ENCODE assay signal across 12 cellular contexts in the genomic region with DNA sequence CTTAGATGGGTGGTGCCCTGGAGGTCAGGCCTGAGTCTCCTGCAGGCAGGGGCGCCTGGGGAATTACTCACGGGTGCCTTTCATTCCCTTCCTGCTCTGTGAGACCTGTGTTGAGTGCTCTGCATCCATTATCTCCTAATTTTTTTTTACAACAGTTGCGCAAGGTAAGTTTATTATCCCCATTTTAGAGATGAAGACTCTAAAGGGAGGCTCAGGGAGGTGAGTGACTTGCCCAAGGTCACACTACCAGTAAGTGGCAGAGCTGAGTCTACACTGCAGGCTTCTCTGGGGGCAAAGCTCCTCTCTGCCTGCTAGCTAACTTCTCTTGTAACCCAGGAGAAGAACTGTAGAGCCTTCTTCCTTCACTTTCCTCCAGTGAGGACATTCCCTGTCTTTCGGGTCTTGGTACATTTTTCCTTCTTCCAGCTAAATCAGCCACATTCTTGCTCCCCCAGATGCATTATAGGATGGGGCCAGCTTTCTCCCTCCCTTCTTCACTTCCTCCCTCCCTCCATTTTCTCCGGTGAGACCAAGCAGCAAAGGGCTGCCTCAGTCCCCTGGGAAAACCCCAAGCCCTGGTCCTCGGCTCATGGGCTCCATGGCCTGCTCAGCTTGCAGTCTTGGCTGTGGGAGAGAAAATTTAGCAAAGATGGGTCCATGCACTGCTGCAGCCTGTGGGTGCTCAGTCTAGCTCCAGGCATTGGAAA. TPM values are rescaled to one million over a fixed set of nuclear protein-coding genes. Genes with fewer than 3 reads are reported as not detected.
DNase-seq lines count a peak whose midpoint lies in the region; ATAC-seq and TF ChIP-seq lines count a peak whose summit lies in the region.
"Had no signal": no experiment of that assay in that cellular context is flagged by ENCODE, and none has a peak within 500 bp of the region (broad histone marks: within the 10 kb centered on the region; RNA-seq: fewer than 3 reads in every experiment).

No MANE protein-coding gene starts in this region.

- no peak overlapping the region for H2BK120ac ChIP-seq in mesenchymal stem cell (ENCODE audit: low read depth, low read length)

- H3K36me3 ChIP-seq in HUES48 (ENCODE audit: control insufficient read depth, insufficient read depth, low read length) = no peaks in the 10 kb centered on the region
- H3K36me3 ChIP-seq in mesenchymal stem cell (ENCODE audit: control insufficient read depth in 1 of 2, insufficient read depth in 2 of 2, low read depth in 1 of 2, low read length in 2 of 2) = peaks cover 0 to 26% of the 10 kb centered on the region in 2 experiments
- H3K36me3 ChIP-seq in suprapubic skin = no peaks in the 10 kb centered on the region

- no peak overlapping the region for H3K14ac ChIP-seq in mesenchymal stem cell (ENCODE audit: low read length in 2 of 2)

- H3K27ac ChIP-seq in C4-2B (peak overlapping the region; percentile 94), HUES48 (ENCODE audit: low read depth, low read length) (peak overlapping the region; percentile 88), mesenchymal stem cell (ENCODE audit: low read length, poor library complexity, severe bottlenecking) (peak overlapping the region; percentile 81), suprapubic skin (no peak overlapping the region)

- no peak overlapping the region for H4K91ac ChIP-seq in mesenchymal stem cell (ENCODE audit: low read length)

- H3K4me2 ChIP-seq in mesenchymal stem cell (ENCODE audit: low read length, poor library complexity, severe bottlenecking) = no peak overlapping the region

- no peak overlapping the region for H3K23ac ChIP-seq in mesenchymal stem cell (ENCODE audit: low read length in 2 of 2)

- WGBS in mesenchymal stem cell = 76% methylated on average over 6 of the region's 6 CpGs
- 74% methylated on average over 6 of the region's 6 CpGs for WGBS in suprapubic skin

- no peak for TF ChIP-seq CTCF in C4-2B (conservative IDR thresholded peaks at IDR 0.05)
- TF ChIP-seq CTCF in suprapubic skin (IDR thresholded peaks at IDR 0.05) = no peak

- H3K4ac ChIP-seq in mesenchymal stem cell (ENCODE audit: low read depth in 1 of 2, low read length in 2 of 2) = no peak overlapping the region

- H3K9me3 ChIP-seq in HUES48 (ENCODE audit: control insufficient read depth, insufficient read depth, low read length) (no peaks in the 10 kb centered on the region), mesenchymal stem cell (ENCODE audit: control insufficient read depth, low read length) (no peaks in the 10 kb centered on the region), suprapubic skin (no peaks in the 10 kb centered on the region)

- H3K9ac ChIP-seq in HUES48 (ENCODE audit: low read depth, low read length) (peak overlapping the region; percentile 67; the same call in 1 of the 2 replicates), mesenchymal stem cell (ENCODE audit: low read length) (no peak overlapping the region)

- TF ChIP-seq POLR2A in suprapubic skin (IDR thresholded peaks at IDR 0.05) = no peak

- ATAC-seq in activated naive CD4-positive, alpha-beta T cell treated with anti-CD3 and anti-CD28 coated beads, Interleukin-2, amount 50 U/mL, for 72 hours = no peak
- ATAC-seq in GM21526 (IDR thresholded peaks at IDR 0.05; ENCODE audit: low FRiP score, unreplicated experiment) (no peak), HG03108 (IDR thresholded peaks at IDR 0.05; ENCODE audit: unreplicated experiment) (no peak)

- no peak overlapping the region for H3K18ac ChIP-seq in mesenchymal stem cell (ENCODE audit: low read depth in 1 of 2, low read length in 2 of 2)

- H3K27me3 ChIP-seq in HUES48 (ENCODE audit: control insufficient read depth, insufficient read depth, low read length) (peaks cover 26% of the 10 kb centered on the region), mesenchymal stem cell (ENCODE audit: control insufficient read depth in 1 of 2, insufficient read depth in 1 of 2, low read length in 2 of 2) (peaks cover 0 to 10% of the 10 kb centered on the region in 2 experiments), suprapubic skin (no peaks in the 10 kb centered on the region)

- H3K79me1 ChIP-seq in mesenchymal stem cell (replicated peaks; ENCODE audit: low read length, poor library complexity, severe bottlenecking) = peaks cover 15% of the 10 kb centered on the region

- H2BK12ac ChIP-seq in mesenchymal stem cell (ENCODE audit: low read length in 2 of 2) = no peak overlapping the region

- no peak overlapping the region for H2AK5ac ChIP-seq in mesenchymal stem cell (ENCODE audit: low read length, severe bottlenecking)

- no peak overlapping the region for H2AFZ ChIP-seq in mesenchymal stem cell (ENCODE audit: low read depth, low read length)

- H3K4me3 ChIP-seq in HUES48 (ENCODE audit: low read depth, low read length) (peak overlapping the region; percentile 57; the same call in 1 of the 2 replicates), mesenchymal stem cell (ENCODE audit: insufficient read depth in 1 of 2, low read depth in 1 of 2, low read length in 2 of 2) (peak overlapping the region in 1 of 2 experiments; percentile 66), suprapubic skin (no peak overlapping the region)

- H4K8ac ChIP-seq in mesenchymal stem cell (ENCODE audit: low read length) = no peak overlapping the region

- no peak overlapping the region for H2BK5ac ChIP-seq in mesenchymal stem cell (ENCODE audit: low read depth, low read length, poor library complexity, severe bottlenecking)

- peaks cover 26% of the 10 kb centered on the region for H3K4me1 ChIP-seq in HUES48 (ENCODE audit: control insufficient read depth, insufficient read depth, low read length)
- H3K4me1 ChIP-seq in mesenchymal stem cell (ENCODE audit: control insufficient read depth, insufficient read depth, low read depth, low read length) = peaks cover 31% of the 10 kb centered on the region
- H3K4me1 ChIP-seq in suprapubic skin = peaks cover 80% of the 10 kb centered on the region

- H3K36me3 Mint-ChIP-seq in activated naive CD4-positive, alpha-beta T cell treated with anti-CD3 and anti-CD28 coated beads, Interleukin-2, amount 50 U/mL, for 72 hours = no peaks in the 10 kb centered on the region

- peak overlapping the region; percentile 84 to 95 for H3K27ac Mint-ChIP-seq in activated naive CD4-positive, alpha-beta T cell treated with anti-CD3 and anti-CD28 coated beads, Interleukin-2, amount 50 U/mL, for 72 hours

- DNase-seq in activated naive CD4-positive, alpha-beta T cell treated with anti-CD3 and anti-CD28 coated beads, Interleukin-2, amount 50 U/mL, for 72 hours (ENCODE audit: low spot score in 2 of 2) = no peak
- DNase-seq in mesenchymal stem cell (no peak), foreskin melanocyte (no peak), suprapubic skin (ENCODE audit: low spot score in 2 of 2) (no peak)
- DNase-seq: DND-41, NCI-H2107 had no signal

- H2BK15ac ChIP-seq in mesenchymal stem cell (ENCODE audit: low read depth, poor library complexity, severe bottlenecking) = peak overlapping the region; percentile 13

- no peaks in the 10 kb centered on the region for H3K9me3 Mint-ChIP-seq in activated naive CD4-positive, alpha-beta T cell treated with anti-CD3 and anti-CD28 coated beads, Interleukin-2, amount 50 U/mL, for 72 hours

- TF ChIP-seq EP300 in suprapubic skin (IDR thresholded peaks at IDR 0.05) = no peak

RNA-seq across cellular contexts. Expression of gene PRR7, which starts 1.8 kb away (rescaled TPM):
- 10 to 100 TPM in 1 of 2 donors, 1 to 10 TPM in 1; 4.1 to 11.4 TPM for total RNA-seq in activated naive CD4-positive, alpha-beta T cell treated with anti-CD3 and anti-CD28 coated beads, Interleukin-2, amount 50 U/mL, for 72 hours
- 8.6 TPM for polyA plus RNA-seq in mesenchymal stem cell (2013, experiment 1 of 2)
- 7.8 TPM for polyA plus RNA-seq in mesenchymal stem cell (2013, experiment 2 of 2)
- 1 to 10 TPM; 5.7 to 9.8 (median 7.8) TPM for total RNA-seq in suprapubic skin

RNA-seq across cellular contexts. Expression of gene GRK6, which starts 21.9 kb away (rescaled TPM):
- total RNA-seq in activated naive CD4-positive, alpha-beta T cell treated with anti-CD3 and anti-CD28 coated beads, Interleukin-2, amount 50 U/mL, for 72 hours = 100 to 1,000 TPM; 104 to 125 TPM
- polyA plus RNA-seq in mesenchymal stem cell (2013, experiment 1 of 2) = 12.5 TPM
- 13.0 TPM for polyA plus RNA-seq in mesenchymal stem cell (2013, experiment 2 of 2)
- total RNA-seq in suprapubic skin = 10 to 100 TPM; 29.1 to 62.2 (median 37.1) TPM

RNA-seq across cellular contexts. Expression of gene DBN1, which starts 25.0 kb away (rescaled TPM):
- total RNA-seq in activated naive CD4-positive, alpha-beta T cell treated with anti-CD3 and anti-CD28 coated beads, Interleukin-2, amount 50 U/mL, for 72 hours = 10 to 100 TPM in 1 of 2 donors, 1 to 10 TPM in 1; 5.5 to 20.2 TPM
- polyA plus RNA-seq in mesenchymal stem cell (2013, experiment 1 of 2) = 149 TPM
- 150 TPM for polyA plus RNA-seq in mesenchymal stem cell (2013, experiment 2 of 2)
- total RNA-seq in suprapubic skin = 10 to 100 TPM; 13.1 to 43.4 (median 25.3) TPM

RNA-seq across cellular contexts. Expression of gene F12, which starts 39.0 kb away (rescaled TPM):
- 1 to 10 TPM; 2.2 to 9.8 TPM for total RNA-seq in activated naive CD4-positive, alpha-beta T cell treated with anti-CD3 and anti-CD28 coated beads, Interleukin-2, amount 50 U/mL, for 72 hours
- 1.2 TPM for polyA plus RNA-seq in mesenchymal stem cell (2013, experiment 1 of 2)
- 1.3 TPM for polyA plus RNA-seq in mesenchymal stem cell (2013, experiment 2 of 2)
- total RNA-seq in suprapubic skin = 10 to 100 TPM in 1 of 4 donors, 1 to 10 TPM in 3; 2.3 to 18.4 (median 7.1) TPM

RNA-seq across cellular contexts. Expression of gene PFN3, which starts 47.9 kb away (rescaled TPM):
- not detected for total RNA-seq in activated naive CD4-positive, alpha-beta T cell treated with anti-CD3 and anti-CD28 coated beads, Interleukin-2, amount 50 U/mL, for 72 hours
- not detected for polyA plus RNA-seq in mesenchymal stem cell (2013, experiment 1 of 2)
- polyA plus RNA-seq in mesenchymal stem cell (2013, experiment 2 of 2) = not detected
- total RNA-seq in suprapubic skin = not detected
- total RNA-seq: fibroblast of villous mesenchyme had no signal
- polyA plus RNA-seq: adipose tissue had no signal
